19 cellular contexts compared by ENCODE assay signal in genomic region chr11:99489561-99489960, GRCh38.
DNase-seq lines count a peak whose midpoint lies in the region; ATAC-seq and TF ChIP-seq lines count a peak whose summit lies in the region.
"Had no signal": no experiment of that assay in that cellular context is flagged by ENCODE, and none has a peak within 500 bp of the region (broad histone marks: within the 10 kb centered on the region; RNA-seq: fewer than 3 reads in every experiment).

No MANE protein-coding gene starts in this region.

- H3K4ac ChIP-seq in mesenchymal stem cell (ENCODE audit: low read depth in 1 of 2, low read length in 2 of 2), result no peak overlapping the region

- DNase-seq in amniotic epithelial cell (ENCODE audit: low read depth) (peak; percentile 91), iris pigment epithelial cell (ENCODE audit: low read depth) (peak; percentile 36), RWPE1 (ENCODE audit: low spot score) (no peak), mesenchymal stem cell (no peak)
- DNase-seq: ACHN; BE2C; C1 segment of cervical spinal cord; CD4-positive, CD25-positive, alpha-beta regulatory T cell; CD8-positive, alpha-beta memory T cell; COR-L47; DMS 273 treated with DMSO at 0.1 percent for 48 hours; DMS53; DND-41; EL; GOT3; H7 had no signal

- no peak overlapping the region for H4K8ac ChIP-seq in mesenchymal stem cell (ENCODE audit: low read length)

- H2BK5ac ChIP-seq in mesenchymal stem cell (ENCODE audit: low read depth, low read length, poor library complexity, severe bottlenecking), result no peak overlapping the region

- no peak overlapping the region for H2BK15ac ChIP-seq in mesenchymal stem cell (ENCODE audit: low read depth, poor library complexity, severe bottlenecking)

- no peak overlapping the region for H2AFZ ChIP-seq in mesenchymal stem cell (ENCODE audit: low read depth, low read length)

- TF ChIP-seq CTCF in HEK293 (tag by site-specific recombination; IDR thresholded peaks at IDR 0.05) (no peak), RWPE1 (conservative IDR thresholded peaks at IDR 0.05; ENCODE audit: low read depth) (no peak)

- H3K4me3 ChIP-seq in HEK293 (ENCODE audit: low read depth, low read length) (no peak overlapping the region), mesenchymal stem cell (ENCODE audit: insufficient read depth in 1 of 2, low read depth in 1 of 2, low read length in 2 of 2) (no peak overlapping the region)

- no peaks in the 10 kb centered on the region for H3K9me3 ChIP-seq in HEK293 (ENCODE audit: control insufficient read depth, insufficient read depth, low read depth, low read length)
- H3K9me3 ChIP-seq in mesenchymal stem cell (ENCODE audit: control insufficient read depth, low read length), result peaks cover 4% of the 10 kb centered on the region
- H3K9me3 ChIP-seq: BE2C had no signal

- no peak overlapping the region for H2BK12ac ChIP-seq in mesenchymal stem cell (ENCODE audit: low read length in 2 of 2)

- H2AK5ac ChIP-seq in mesenchymal stem cell (ENCODE audit: low read length, severe bottlenecking), result no peak overlapping the region

- H3K23ac ChIP-seq in mesenchymal stem cell (ENCODE audit: low read length in 2 of 2), result no peak overlapping the region

- H2BK120ac ChIP-seq in mesenchymal stem cell (ENCODE audit: low read depth, low read length), result no peak overlapping the region

- H3K27ac ChIP-seq in HEK293 (ENCODE audit: extremely low read depth, low read depth, low read length) (no peak overlapping the region), RWPE1 (no peak overlapping the region), mesenchymal stem cell (ENCODE audit: low read length, poor library complexity, severe bottlenecking) (no peak overlapping the region)

- no peak overlapping the region for H3K4me2 ChIP-seq in mesenchymal stem cell (ENCODE audit: low read length, poor library complexity, severe bottlenecking)

- no peak overlapping the region for H3K9ac ChIP-seq in mesenchymal stem cell (ENCODE audit: low read length)

- H3K4me1 ChIP-seq in HEK293 (ENCODE audit: control insufficient read depth, insufficient read depth, low read length), result no peaks in the 10 kb centered on the region
- no peaks in the 10 kb centered on the region for H3K4me1 ChIP-seq in mesenchymal stem cell (ENCODE audit: control insufficient read depth, insufficient read depth, low read depth, low read length)
- H3K4me1 ChIP-seq: BE2C had no signal

- no peak overlapping the region for H3K14ac ChIP-seq in mesenchymal stem cell (ENCODE audit: low read length in 2 of 2)

- no peak overlapping the region for H4K91ac ChIP-seq in mesenchymal stem cell (ENCODE audit: low read length)

- 60% methylated on average over 1 of the region's 1 CpG for WGBS in mesenchymal stem cell

- no peak overlapping the region for H3K18ac ChIP-seq in mesenchymal stem cell (ENCODE audit: low read depth in 1 of 2, low read length in 2 of 2)

- CTCF ChIA-PET in HEK293 (lab: Yijun Ruan, JAX) (no interaction called here), RWPE1 (lab: Yijun Ruan, JAX) (no interaction called here)

- ATAC-seq in GM18867 (IDR thresholded peaks at IDR 0.05; ENCODE audit: unreplicated experiment), result no peak
- ATAC-seq: HCT116 had no signal

- POLR2A ChIA-PET in HEK293 (lab: Yijun Ruan, JAX) (no interaction called here), RWPE1 (lab: Yijun Ruan, JAX; ENCODE audit: low non-redundant PET) (no interaction called here)

- H3K36me3 ChIP-seq in HEK293 (ENCODE audit: control insufficient read depth in 2 of 2, insufficient read depth in 1 of 2, low read length in 2 of 2) (no peaks in the 10 kb centered on the region), mesenchymal stem cell (ENCODE audit: control insufficient read depth in 1 of 2, insufficient read depth in 2 of 2, low read depth in 1 of 2, low read length in 2 of 2) (no peaks in the 10 kb centered on the region)
- H3K36me3 ChIP-seq: BE2C had no signal

- no peaks in the 10 kb centered on the region for H3K79me1 ChIP-seq in mesenchymal stem cell (replicated peaks; ENCODE audit: low read length, poor library complexity, severe bottlenecking)

- no peaks in the 10 kb centered on the region for H3K27me3 ChIP-seq in mesenchymal stem cell (ENCODE audit: control insufficient read depth in 1 of 2, insufficient read depth in 1 of 2, low read length in 2 of 2)
- H3K27me3 ChIP-seq: BE2C had no signal

TF ChIP-seq in HEK293, 187 proteins besides CTCF, POLR2A, EP300 and RAD21:
- TF ChIP-seq PRDM1 (tag by site-specific recombination; IDR thresholded peaks at IDR 0.05), result 0 out of 2 replicates have a peak, but pooled peaks have one; percentile 29
- no peak for TF ChIP-seq ZNF175 (tag by site-specific recombination; IDR thresholded peaks at IDR 0.05)
- TF ChIP-seq FEZF1 (tag by site-specific recombination; IDR thresholded peaks at IDR 0.05), result no peak

Comparison
In these comparisons a context has a peak if more than half of its experiments do, and no peak if none do; other contexts are left out.
1. DNase-seq: peak in amniotic epithelial cell (single experiment) and iris pigment epithelial cell (single experiment); none in RWPE1 (single experiment) and mesenchymal stem cell (single experiment).